ENCODE assay signal across 16 cellular contexts in the genomic region with DNA sequence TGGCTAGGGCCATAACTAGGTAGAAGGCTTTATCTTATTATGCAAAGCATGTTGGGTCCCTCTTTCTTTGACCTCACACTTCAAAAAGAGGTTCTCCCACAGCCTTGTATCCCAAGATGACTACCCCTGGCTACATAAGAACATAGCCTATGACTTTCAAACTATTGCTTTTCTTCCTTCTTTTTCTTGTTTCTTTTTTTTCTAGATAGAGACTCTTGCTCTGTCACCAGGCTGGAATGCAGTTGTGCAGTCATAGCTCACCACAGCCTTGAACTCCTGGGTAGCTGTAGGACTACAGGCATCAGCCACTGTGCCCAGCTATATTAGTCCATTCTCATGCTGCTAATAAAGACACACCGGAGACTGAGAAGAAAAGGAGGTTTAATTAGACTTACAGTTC. TPM values are rescaled to one million over a fixed set of nuclear protein-coding genes. Genes with fewer than 3 reads are reported as not detected.
A peak's percentile ranks its signal among the peaks of the same experiment; 100 is the strongest.
DNase-seq lines count a peak whose midpoint lies in the region; ATAC-seq and TF ChIP-seq lines count a peak whose summit lies in the region.
"Had no signal": no experiment of that assay in that cellular context is flagged by ENCODE, and none has a peak within 500 bp of the region (broad histone marks: within the 10 kb centered on the region; RNA-seq: fewer than 3 reads in every experiment).

No MANE protein-coding gene starts in this region.

- ATAC-seq in RWPE2 (ENCODE audit: low read depth) (peak; percentile 48; the same call in 2 of the 3 replicates), GM21717 (IDR thresholded peaks at IDR 0.05; ENCODE audit: unreplicated experiment) (no peak)
- ATAC-seq: activated CD4-positive, CD25-positive, alpha-beta regulatory T cell treated with anti-CD3 and anti-CD28 coated beads, Interleukin-2, amount 50 U/mL, for 24 hours; T-cell had no signal

- H3K36me3 ChIP-seq in RWPE2 (ENCODE audit: low read depth) (no peaks in the 10 kb centered on the region), H7 (replicated peaks; ENCODE audit: control insufficient read depth, insufficient read depth, low read length) (no peaks in the 10 kb centered on the region)
- H3K36me3 ChIP-seq: tibial artery had no signal

- H3K9me3 ChIP-seq in RWPE2 (ENCODE audit: severe bottlenecking) = no peaks in the 10 kb centered on the region
- H3K9me3 ChIP-seq: tibial artery had no signal

- peak; percentile 34 for DNase-seq in GM03348 (ENCODE audit: low spot score)
- DNase-seq in RWPE2 (ENCODE audit: low spot score) = no peak
- peak; percentile 68 for DNase-seq in fibroblast of gingiva (ENCODE audit: low read depth)
- DNase-seq in renal cortical epithelial cell (ENCODE audit: low read depth) = peak; percentile 79
- DNase-seq in H7 = no peak
- no peak for DNase-seq in KG1 (lab: John Stamatoyannopoulos, UW)
- DNase-seq in NCI-H774 (lab: John Stamatoyannopoulos, UW) = no peak
- DNase-seq: CD4-positive, CD25-positive, alpha-beta regulatory T cell; NCI-H2081 treated with DMSO at 0.1 percent for 48 hours; NCI-H748 treated with DMSO at 0.1 percent for 48 hours; T-cell; tibial artery had no signal

- no peaks in the 10 kb centered on the region for H3K27me3 ChIP-seq in RWPE2 (ENCODE audit: insufficient read depth, poor library complexity, severe bottlenecking)
- no peaks in the 10 kb centered on the region for H3K27me3 ChIP-seq in H7 (ENCODE audit: control insufficient read depth, insufficient read depth, low read length)
- H3K27me3 ChIP-seq: tibial artery had no signal

- H3K27ac ChIP-seq in RWPE2 (ENCODE audit: poor library complexity, severe bottlenecking) = no peak overlapping the region
- H3K27ac ChIP-seq: parathyroid adenoma, RWPE1, tibial artery had no signal

- TF ChIP-seq CTCF in RWPE2 (IDR thresholded peaks at IDR 0.05; ENCODE audit: poor library complexity, severe bottlenecking) = no peak

- H3K4me3 ChIP-seq in RWPE2 (ENCODE audit: severe bottlenecking) = no peak overlapping the region
- H3K4me3 ChIP-seq in H7 (ENCODE audit: insufficient read depth, low read depth, low read length) = no peak overlapping the region
- H3K4me3 ChIP-seq: tibial artery had no signal

- no peaks in the 10 kb centered on the region for H3K4me1 ChIP-seq in RWPE2 (ENCODE audit: insufficient read depth, poor library complexity, severe bottlenecking)
- H3K4me1 ChIP-seq: parathyroid adenoma, tibial artery had no signal

RNA-seq across cellular contexts. Expression of gene DIPK2A, which starts 47.2 kb away (rescaled TPM):
- total RNA-seq in renal cortical epithelial cell = 18.2 and 24.6 TPM in 2 replicates
- total RNA-seq in H7 (2014; rRNA removed; shearing (Covaris generic)) = 58.9 and 89.9 TPM in 2 replicates

Comparison
In these comparisons a context has a peak if more than half of its experiments do, and no peak if none do; other contexts are left out.
1. DNase-seq: peak in GM03348 (single experiment), fibroblast of gingiva (single experiment) and renal cortical epithelial cell (single experiment); none in RWPE2 (single experiment), H7 (single experiment), KG1 (single experiment) and NCI-H774 (single experiment).